In genomic region chr12:131422185-131422515, GRCh38 we compare ENCODE assay signal across 8 cellular contexts.
"Had no signal": no experiment of that assay in that cellular context is flagged by ENCODE, and none has a peak within 500 bp of the region (broad histone marks: within the 10 kb centered on the region; RNA-seq: fewer than 3 reads in every experiment).

No MANE protein-coding gene starts in this region.

- ATAC-seq: HCT116, K562 had no signal

- H3K4me3 Mint-ChIP-seq: HFFc6 had no signal

- H3K9me3 ChIP-seq: HAP-1 had no signal

- H3K4me3 ChIP-seq: GM23248, HAP-1, K562 had no signal

- H3K27ac Mint-ChIP-seq: HFFc6 had no signal

- H3K27ac ChIP-seq: GM23248 had no signal

- DNase-seq: GM23248, GOT3, H7, HFFc6, IMR-90 had no signal

- H3K36me3 ChIP-seq: HAP-1 had no signal

- H3K4me1 ChIP-seq: HAP-1 had no signal

- H3K9ac ChIP-seq: GM23248 had no signal

- H2AFZ ChIP-seq: GM23248 had no signal
